ENCODE assay signal across 11 cellular contexts in genomic region chr6:169214789-169215188, GRCh38. TPM values are rescaled to one million over a fixed set of nuclear protein-coding genes. Genes with fewer than 3 reads are reported as not detected.
DNase-seq lines count a peak whose midpoint lies in the region; ATAC-seq, FAIRE-seq and TF ChIP-seq lines count a peak whose summit lies in the region.
"Not testable (repeated sequence)": the region's sequence is repeated elsewhere in the genome, so short reads cannot be mapped to it uniquely, and the experiment has no call there.
"Had no signal": no experiment of that assay in that cellular context is flagged by ENCODE, and none has a peak within 500 bp of the region (broad histone marks: within the 10 kb centered on the region; RNA-seq: fewer than 3 reads in every experiment).

No MANE protein-coding gene starts in this region.

- peak in 1 of 2 experiments; percentile 37; a peak in 1 of 4 replicates for TF ChIP-seq EP300 in SK-N-SH (IDR thresholded peaks at IDR 0.05; ENCODE audit: borderline replicate concordance in 1 of 2, low read depth in 1 of 2, low read length in 1 of 2)

- H3K4me1 ChIP-seq in SK-N-SH (ENCODE audit: control insufficient read depth in 1 of 2, insufficient read depth in 2 of 2, low read depth in 1 of 2, low read length in 1 of 2) (peaks cover 0 to 11% of the 10 kb centered on the region in 2 experiments; a peak in 3 of 4 replicates), stomach smooth muscle (ENCODE audit: control insufficient read depth, insufficient read depth, low read length) (peaks cover 24% of the 10 kb centered on the region)

- peak overlapping the region; percentile 68; the same call in 1 of the 2 replicates for H3K4me2 ChIP-seq in SK-N-SH

- H3K27me3 ChIP-seq in SK-N-SH (ENCODE audit: insufficient read depth); stomach smooth muscle (ENCODE audit: control insufficient read depth in 1 of 2, insufficient read depth in 2 of 2, low read length in 2 of 2): not testable (repeated sequence)

- CTCF ChIA-PET in SK-N-SH (lab: Yijun Ruan, JAX) = not testable (repeated sequence)

- ATAC-seq in esophagus mucosa = peak; percentile 71

- peaks cover 11 to 17% of the 10 kb centered on the region in 2 experiments for H3K36me3 ChIP-seq in SK-N-SH (replicated peaks in 1 of 2; ENCODE audit: control insufficient read depth in 1 of 2, insufficient read depth in 2 of 2, low read length in 1 of 2)
- H3K36me3 ChIP-seq in stomach smooth muscle (ENCODE audit: control insufficient read depth in 2 of 2, insufficient read depth in 2 of 2, low read length in 2 of 2) = not testable (repeated sequence)

- H3K4me3 ChIP-seq in SK-N-SH (ENCODE audit: low read depth in 2 of 2, low read length in 1 of 2) = not testable (repeated sequence)
- H3K4me3 ChIP-seq in stomach smooth muscle (ENCODE audit: low read length in 2 of 2) = peak overlapping the region; percentile 39 to 54

- 11% methylated on average over 3 of the region's 3 CpGs for WGBS in SK-N-SH (ENCODE audit: low lambda C conversion rate)

- H3K27me3 Mint-ChIP-seq in nephron progenitor cell (ENCODE audit: low read depth, poor library complexity) = not testable (repeated sequence)

- H2AFZ ChIP-seq in SK-N-SH (ENCODE audit: low read depth) = peak overlapping the region; percentile 60; the same call in 1 of the 2 replicates

- H3K27ac ChIP-seq in SK-N-SH (ENCODE audit: low read depth in 2 of 2, low read length in 1 of 2) (peak overlapping the region; percentile 48 to 90; a peak in 3 of 4 replicates), stomach smooth muscle (ENCODE audit: low read length) (peak overlapping the region; percentile 97)

- H3K9ac ChIP-seq in SK-N-SH (peak overlapping the region; percentile 64), stomach smooth muscle (ENCODE audit: low read length in 2 of 2) (peak overlapping the region; percentile 64 to 76)

- H3K4me3 Mint-ChIP-seq in nephron progenitor cell = peak overlapping the region; percentile 43

- not testable (repeated sequence) for H3K79me2 ChIP-seq in SK-N-SH (ENCODE audit: insufficient read depth)

- DNase-seq in AG20443 (ENCODE audit: low spot score) = peak; percentile 83
- DNase-seq in HTR-8/SVneo (ENCODE audit: insufficient read length, low spot score) = peak; percentile 62
- DNase-seq in SK-N-SH = peak; percentile 7
- peak; percentile 85 for DNase-seq in astrocyte of the hippocampus (ENCODE audit: low read depth, low spot score)
- DNase-seq in islet precursor cell = peak; percentile 18
- not testable (repeated sequence) for DNase-seq in nephron progenitor cell

- H3K4me1 Mint-ChIP-seq in nephron progenitor cell = peaks cover 17% of the 10 kb centered on the region

- H3K9me2 ChIP-seq in SK-N-SH = not testable (repeated sequence)

- not testable (repeated sequence) for H3K36me3 Mint-ChIP-seq in nephron progenitor cell (ENCODE audit: low read depth)

- not testable (repeated sequence) for TF ChIP-seq CTCF in SK-N-SH (IDR thresholded peaks at IDR 0.05); nephron progenitor cell (IDR thresholded peaks at IDR 0.05)

- peaks cover 12% of the 10 kb centered on the region for H3K9me3 Mint-ChIP-seq in nephron progenitor cell

- not testable (repeated sequence) for H4K20me1 ChIP-seq in SK-N-SH (ENCODE audit: insufficient read depth)

- POLR2A ChIA-PET in SK-N-SH (lab: Yijun Ruan, JAX) = not testable (repeated sequence)

- TF ChIP-seq RAD21 in SK-N-SH (IDR thresholded peaks at IDR 0.05; ENCODE audit: low read length) = not testable (repeated sequence)

- FAIRE-seq in HTR-8/SVneo (lab: Jason Lieb, UNC) = not testable (repeated sequence)

- H3F3A ChIP-seq in SK-N-SH (replicated peaks; ENCODE audit: insufficient read depth) = peaks cover 18% of the 10 kb centered on the region

- not testable (repeated sequence) for H3K9me3 ChIP-seq in SK-N-SH; stomach smooth muscle (ENCODE audit: control insufficient read depth in 2 of 2, low read length in 2 of 2)

- H3K27ac Mint-ChIP-seq in nephron progenitor cell = peak overlapping the region; percentile 93

TF ChIP-seq in SK-N-SH, 30 proteins besides CTCF, POLR2A, EP300 and RAD21:
- TF ChIP-seq YY1 (IDR thresholded peaks at IDR 0.05; ENCODE audit: low read depth) (0 out of 2 replicates have a peak, but pooled peaks have one; percentile 29), POLR2AphosphoS5 (IDR thresholded peaks at IDR 0.05; ENCODE audit: low read depth, low read length) (peak; percentile 51; the same call in 1 of the 2 replicates), MAX (IDR thresholded peaks at IDR 0.05; ENCODE audit: low read depth) (peak; percentile 74), JUND (IDR thresholded peaks at IDR 0.05) (peak; percentile 67), NFIC (IDR thresholded peaks at IDR 0.05; ENCODE audit: borderline replicate concordance) (peak; percentile 29; the same call in 1 of the 2 replicates), FOSL2 (IDR thresholded peaks at IDR 0.05; ENCODE audit: borderline replicate concordance, low read depth) (peak; percentile 74; the same call in 1 of the 2 replicates), RXRA (IDR thresholded peaks at IDR 0.05; ENCODE audit: borderline replicate concordance, low read depth) (peak; percentile 28; the same call in 1 of the 2 replicates), TCF12 (IDR thresholded peaks at IDR 0.05) (peak; percentile 60; the same call in 1 of the 2 replicates)
- TF ChIP-seq, protein P1, sequence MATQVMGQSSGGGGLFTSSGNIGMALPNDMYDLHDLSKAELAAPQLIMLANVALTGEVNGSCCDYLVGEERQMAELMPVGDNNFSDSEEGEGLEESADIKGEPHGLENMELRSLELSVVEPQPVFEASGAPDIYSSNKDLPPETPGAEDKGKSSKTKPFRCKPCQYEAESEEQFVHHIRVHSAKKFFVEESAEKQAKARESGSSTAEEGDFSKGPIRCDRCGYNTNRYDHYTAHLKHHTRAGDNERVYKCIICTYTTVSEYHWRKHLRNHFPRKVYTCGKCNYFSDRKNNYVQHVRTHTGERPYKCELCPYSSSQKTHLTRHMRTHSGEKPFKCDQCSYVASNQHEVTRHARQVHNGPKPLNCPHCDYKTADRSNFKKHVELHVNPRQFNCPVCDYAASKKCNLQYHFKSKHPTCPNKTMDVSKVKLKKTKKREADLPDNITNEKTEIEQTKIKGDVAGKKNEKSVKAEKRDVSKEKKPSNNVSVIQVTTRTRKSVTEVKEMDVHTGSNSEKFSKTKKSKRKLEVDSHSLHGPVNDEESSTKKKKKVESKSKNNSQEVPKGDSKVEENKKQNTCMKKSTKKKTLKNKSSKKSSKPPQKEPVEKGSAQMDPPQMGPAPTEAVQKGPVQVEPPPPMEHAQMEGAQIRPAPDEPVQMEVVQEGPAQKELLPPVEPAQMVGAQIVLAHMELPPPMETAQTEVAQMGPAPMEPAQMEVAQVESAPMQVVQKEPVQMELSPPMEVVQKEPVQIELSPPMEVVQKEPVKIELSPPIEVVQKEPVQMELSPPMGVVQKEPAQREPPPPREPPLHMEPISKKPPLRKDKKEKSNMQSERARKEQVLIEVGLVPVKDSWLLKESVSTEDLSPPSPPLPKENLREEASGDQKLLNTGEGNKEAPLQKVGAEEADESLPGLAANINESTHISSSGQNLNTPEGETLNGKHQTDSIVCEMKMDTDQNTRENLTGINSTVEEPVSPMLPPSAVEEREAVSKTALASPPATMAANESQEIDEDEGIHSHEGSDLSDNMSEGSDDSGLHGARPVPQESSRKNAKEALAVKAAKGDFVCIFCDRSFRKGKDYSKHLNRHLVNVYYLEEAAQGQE (IDR thresholded peaks at IDR 0.05; ENCODE audit: low read depth, low read length) = 0 out of 2 replicates have a peak, but pooled peaks have one; percentile 18
- TF ChIP-seq, protein P2, sequence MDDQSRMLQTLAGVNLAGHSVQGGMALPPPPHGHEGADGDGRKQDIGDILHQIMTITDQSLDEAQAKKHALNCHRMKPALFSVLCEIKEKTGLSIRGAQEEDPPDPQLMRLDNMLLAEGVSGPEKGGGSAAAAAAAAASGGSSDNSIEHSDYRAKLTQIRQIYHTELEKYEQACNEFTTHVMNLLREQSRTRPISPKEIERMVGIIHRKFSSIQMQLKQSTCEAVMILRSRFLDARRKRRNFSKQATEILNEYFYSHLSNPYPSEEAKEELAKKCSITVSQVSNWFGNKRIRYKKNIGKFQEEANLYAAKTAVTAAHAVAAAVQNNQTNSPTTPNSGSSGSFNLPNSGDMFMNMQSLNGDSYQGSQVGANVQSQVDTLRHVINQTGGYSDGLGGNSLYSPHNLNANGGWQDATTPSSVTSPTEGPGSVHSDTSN (IDR thresholded peaks at IDR 0.05) = peak; percentile 11; the same call in 1 of the 2 replicates

RNA-seq across cellular contexts. Expression of gene THBS2, which starts 38.9 kb away (rescaled TPM):
- polyA plus RNA-seq in SK-N-SH (2012; rRNA removed) = 105 and 166 TPM in 2 replicates
- 65.3 and 85.1 TPM in 2 replicates for polyA plus RNA-seq in SK-N-SH (2012; cell fraction: cytosol; rRNA removed)
- 172 and 184 TPM in 2 replicates for polyA plus RNA-seq in SK-N-SH (2012; cell fraction: nucleus; rRNA removed)
- total RNA-seq in esophagus mucosa = 50.0 TPM
- total RNA-seq: activated CD4-positive, alpha-beta memory T cell treated with anti-CD3 and anti-CD28 coated beads, Interleukin-2, amount 10 ng/mL, durations not matched to agents 7 days and 5 days; activated naive CD4-positive, alpha-beta T cell treated with anti-CD3 and anti-CD28 coated beads, Interleukin-2, amount 50 U/mL, for 72 hours; CD8-positive, alpha-beta memory T cell had no signal
